Comparison of ENCODE assay signal across 9 cellular contexts in the genomic region with DNA sequence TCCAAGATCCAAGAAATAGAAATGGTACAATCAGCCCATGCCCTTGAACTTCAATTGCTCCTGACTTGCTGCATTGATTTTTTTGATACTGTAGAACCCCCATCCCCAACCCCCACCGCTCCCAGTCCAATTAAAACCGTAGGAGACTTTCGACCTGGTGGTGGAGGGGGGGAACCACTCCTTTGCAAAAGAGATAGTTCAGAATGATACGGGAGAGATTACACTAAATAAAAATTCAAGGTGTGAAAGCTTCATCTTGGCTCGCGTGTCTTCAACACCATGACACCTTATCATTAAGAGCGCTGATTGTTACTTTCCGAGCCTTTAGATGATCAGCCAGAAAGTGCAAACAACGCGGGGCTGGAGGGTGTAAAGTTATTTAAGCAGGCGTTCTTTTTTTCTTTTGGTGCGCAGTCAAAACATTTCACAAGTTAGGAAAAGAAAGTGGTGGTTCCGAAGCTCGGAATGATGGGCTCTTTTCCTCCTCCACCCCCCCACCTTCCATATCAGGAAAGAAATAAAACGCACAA. TPM values are rescaled to one million over a fixed set of nuclear protein-coding genes. Genes with fewer than 3 reads are reported as not detected.
DNase-seq lines count a peak whose midpoint lies in the region; ATAC-seq, FAIRE-seq and TF ChIP-seq lines count a peak whose summit lies in the region.
"Had no signal": no experiment of that assay in that cellular context is flagged by ENCODE, and none has a peak within 500 bp of the region (broad histone marks: within the 10 kb centered on the region; RNA-seq: fewer than 3 reads in every experiment).

No MANE protein-coding gene starts in this region.

- no peaks in the 10 kb centered on the region for H3K9me3 ChIP-seq in adrenal gland (replicated peaks in 1 of 3)
- no peaks in the 10 kb centered on the region for H3K9me3 ChIP-seq in kidney (ENCODE audit: control insufficient read depth in 1 of 2, low read length in 2 of 2)
- H3K9me3 ChIP-seq in spleen, result no peaks in the 10 kb centered on the region

- H3K27me3 ChIP-seq in adrenal gland, result no peaks in the 10 kb centered on the region
- peaks cover 0 to 75% (median 16%) of the 10 kb centered on the region in 7 donors for H3K27me3 ChIP-seq in spleen (replicated peaks in 1 of 7)

- H3K4me1 ChIP-seq in adrenal gland (replicated peaks in 1 of 2), result peaks cover 9 to 21% of the 10 kb centered on the region in 2 donors
- peaks cover 0 to 9% of the 10 kb centered on the region in 2 donors for H3K4me1 ChIP-seq in kidney (ENCODE audit: control insufficient read depth in 1 of 2, insufficient read depth in 1 of 2, low read depth in 1 of 2, low read length in 2 of 2)
- peaks cover 0 to 49% (median 14%) of the 10 kb centered on the region in 6 donors for H3K4me1 ChIP-seq in spleen

- H3K4me3 ChIP-seq in adrenal gland (peak overlapping the region in 3 of 4 donors; percentile 10 to 77 (median 76)), kidney (ENCODE audit: low read length in 2 of 2) (peak overlapping the region; percentile 83 to 90), spleen (peak overlapping the region; percentile 37 to 74 (median 52))

- intact Hi-C loops in adrenal gland (cut with DNase I), result loop anchor here in 1 of 2 donors (5.0 kb wide), 1 partner anchor 81 kb away; no protein-coding TSS in a partner anchor
- intact Hi-C loops in kidney (cut with DNase I), result no loop called here
- intact Hi-C loops in spleen (cut with DNase I; ENCODE audit: low total_unique reads), result no loop called here

- TF ChIP-seq CTCF in adrenal gland (IDR thresholded peaks at IDR 0.05) (peak in 2 of 6 experiments; percentile 0 to 14), kidney (IDR thresholded peaks at IDR 0.05; ENCODE audit: borderline replicate concordance, extremely low read depth, insufficient read depth) (no peak), spleen (IDR thresholded peaks at IDR 0.05 in 8 of 11, conservative IDR thresholded peaks at IDR 0.05 in 3 of 11) (no peak), GM20000 (IDR thresholded peaks at IDR 0.05; ENCODE audit: extremely low read depth, missing control alignments) (no peak)

- no peak for TF ChIP-seq POLR2A in adrenal gland (IDR thresholded peaks at IDR 0.05)
- no peak for TF ChIP-seq POLR2A in spleen (IDR thresholded peaks at IDR 0.05)

- WGBS in adrenal gland, 4 donors, result 1% methylated on average over 15 of the region's 15 CpGs
- WGBS in spleen, 5 donors, result 1 to 3% (median 2%) methylated on average over 15 of the region's 15 CpGs

- ATAC-seq in HG02588 (IDR thresholded peaks at IDR 0.05; ENCODE audit: unreplicated experiment), result no peak

- DNase-seq in DMS53 (lab: John Stamatoyannopoulos, UW) (peak; percentile 41), DMS53 treated with DMSO at 0.1 percent for 48 hours (lab: John Stamatoyannopoulos, UW; ENCODE audit: unreplicated experiment) (no peak), adrenal gland (peak in 2 of 7 donors; percentile 31 to 33), kidney (no peak), spleen (no peak), GM20000 (ENCODE audit: low spot score) (no peak), ecto neural progenitor cell (ENCODE audit: low spot score) (no peak)
- DNase-seq: NCI-H187 had no signal

- peak overlapping the region; percentile 23 to 89 (median 79) for H3K27ac ChIP-seq in adrenal gland
- peak overlapping the region; percentile 83 to 90 for H3K27ac ChIP-seq in kidney (ENCODE audit: low read depth in 2 of 2, low read length in 2 of 2)
- peak overlapping the region; percentile 55 to 87 (median 84) for H3K27ac ChIP-seq in spleen

- H3K36me3 ChIP-seq in adrenal gland (replicated peaks in 1 of 2) (no peaks in the 10 kb centered on the region), kidney (ENCODE audit: control insufficient read depth in 1 of 2, insufficient read depth in 2 of 2, low read length in 2 of 2) (no peaks in the 10 kb centered on the region), spleen (no peaks in the 10 kb centered on the region)

- peak overlapping the region; percentile 18 to 78 for H3K9ac ChIP-seq in kidney (ENCODE audit: low read length in 2 of 2)

- FAIRE-seq in kidney (lab: Jason Lieb, UNC), result no peak

RNA-seq across cellular contexts. Expression of a gene that starts 1.3 kb away (rescaled TPM):
- total RNA-seq in adrenal gland (10 to 100 TPM; 26.4 to 86.9 (median 49.2) TPM), kidney (47.0 TPM), spleen (10 to 100 TPM; 18.6 to 38.9 (median 22.9) TPM)
- polyA plus RNA-seq in adrenal gland (10 to 100 TPM in 1 of 3 donors, 1 to 10 TPM in 2; 4.9 to 13.5 (median 7.3) TPM), kidney (ENCODE audit: insufficient read depth, low read depth, low replicate concordance) (1.8 TPM), spleen (1 to 10 TPM in 1 of 3 donors, under 1 TPM in 2; 0.36 to 1.4 (median 0.70) TPM)
